12 cellular contexts compared by ENCODE assay signal in genomic region chr12:124007356-124007755, GRCh38. TPM values are rescaled to one million over a fixed set of nuclear protein-coding genes. Genes with fewer than 3 reads are reported as not detected.
DNase-seq lines count a peak whose midpoint lies in the region; ATAC-seq, FAIRE-seq and TF ChIP-seq lines count a peak whose summit lies in the region.
"Had no signal": no experiment of that assay in that cellular context is flagged by ENCODE, and none has a peak within 500 bp of the region (broad histone marks: within the 10 kb centered on the region; RNA-seq: fewer than 3 reads in every experiment).

No MANE protein-coding gene starts in this region.

- H3K36me3 Mint-ChIP-seq in naive thymus-derived CD4-positive, alpha-beta T cell = peaks cover 11 to 20% (median 15%) of the 10 kb centered on the region in 5 donors

- H4K20me1 ChIP-seq in GM12878 (ENCODE audit: control insufficient read depth, insufficient read depth) = no peaks in the 10 kb centered on the region

- RAD21 ChIA-PET in GM12878 (lab: Charles Lee; ENCODE audit: unreplicated experiment) = no interaction called here

- no peaks in the 10 kb centered on the region for H3K27me3 Mint-ChIP-seq in naive thymus-derived CD4-positive, alpha-beta T cell

- CTCF ChIA-PET in GM12878 (lab: Yijun Ruan, JAX) = interaction anchor here (1.1 to 1.6 kb wide), 3 partner anchors 11 to 765 kb away, joined by 3 to 9 read pairs (median 3); no protein-coding TSS in a partner anchor
- CTCF ChIA-PET in naive thymus-derived CD4-positive, alpha-beta T cell (lab: Charles Lee) = no interaction called here

- intact Hi-C loops in right cardiac atrium (cut with DNase I) = no loop called here
- intact Hi-C loops in GM12878 (cut with micrococcal nuclease; ENCODE audit: unreplicated experiment) = no loop called here
- intact Hi-C loops in naive thymus-derived CD4-positive, alpha-beta T cell (cut with micrococcal nuclease) = no loop called here
- intact Hi-C loops in sciatic nerve (cut with DNase I) = no loop called here
- intact Hi-C loops in vagina (cut with DNase I) = no loop called here

- peaks cover 36 to 43% (median 38%) of the 10 kb centered on the region in 7 donors for H3K4me1 Mint-ChIP-seq in naive thymus-derived CD4-positive, alpha-beta T cell

- no peaks in the 10 kb centered on the region for H3K9me3 Mint-ChIP-seq in naive thymus-derived CD4-positive, alpha-beta T cell

- in situ Hi-C loops in GM12878 (cut with MboI) = no loop called here

- peaks cover 16% of the 10 kb centered on the region for H3K36me3 ChIP-seq in cardiac muscle cell
- peaks cover 5 to 14% of the 10 kb centered on the region in 2 experiments; a peak in 3 of 4 replicates for H3K36me3 ChIP-seq in GM12878 (ENCODE audit: control insufficient read depth in 2 of 2, insufficient read depth in 2 of 2, low read length in 1 of 2)
- H3K36me3 ChIP-seq in naive thymus-derived CD4-positive, alpha-beta T cell (ENCODE audit: control insufficient read depth in 2 of 3, insufficient read depth in 3 of 3, low read length in 3 of 3) = peaks cover 0 to 13% (median 0%) of the 10 kb centered on the region in 3 experiments
- peaks cover 0 to 26% of the 10 kb centered on the region in 2 donors for H3K36me3 ChIP-seq in vagina

- H3K4me1 ChIP-seq in cardiac muscle cell (ENCODE audit: low read depth) (peaks cover 29% of the 10 kb centered on the region), right cardiac atrium (ENCODE audit: control insufficient read depth, insufficient read depth, low read length) (peaks cover 22% of the 10 kb centered on the region), GM12878 (ENCODE audit: control insufficient read depth, insufficient read depth, low read length) (peaks cover 14% of the 10 kb centered on the region), vagina (peaks cover 21% of the 10 kb centered on the region)
- H3K4me1 ChIP-seq in naive thymus-derived CD4-positive, alpha-beta T cell (ENCODE audit: control insufficient read depth in 2 of 2, insufficient read depth in 2 of 2, low read length in 2 of 2) = peaks cover 0 to 30% of the 10 kb centered on the region in 2 donors

- TF ChIP-seq POLR2A in GM12878 (IDR thresholded peaks at IDR 0.05; ENCODE audit: low read depth, low read length) (no peak), vagina (IDR thresholded peaks at IDR 0.05) (no peak)

- no peaks in the 10 kb centered on the region; the same call in 1 of the 2 replicates for H3K79me2 ChIP-seq in GM12878 (ENCODE audit: control insufficient read depth, insufficient read depth, low read length)

- H3K27ac Mint-ChIP-seq in naive thymus-derived CD4-positive, alpha-beta T cell = peak overlapping the region in 7 of 9 donors; percentile 3 to 96 (median 57)

- ATAC-seq in right cardiac atrium = no peak
- ATAC-seq in GM12878 = no peak
- ATAC-seq in naive thymus-derived CD4-positive, alpha-beta T cell = no peak
- no peak for ATAC-seq in sciatic nerve
- no peak for ATAC-seq in GM21367 (IDR thresholded peaks at IDR 0.05; ENCODE audit: unreplicated experiment)

- no TSS peak for BruUV-seq in GM12878 (replicated peaks; lab: Mats Ljungman, UMichigan)

- TF ChIP-seq RAD21 in GM12878 (IDR thresholded peaks at IDR 0.05; ENCODE audit: insufficient read depth, low read depth, low read length) = no peak

- SMC1A ChIA-PET in GM12878 (lab: Charles Lee; ENCODE audit: uncharacterized antibody, unreplicated experiment) = interaction anchor here (1.7 kb wide), 1 partner anchor 12 kb away, joined by 3 read pairs; no protein-coding TSS in a partner anchor

- H2AFZ ChIP-seq in GM12878 (ENCODE audit: control insufficient read depth, low read depth, low read length) = no peak overlapping the region

- FAIRE-seq in GM12878 (lab: Jason Lieb, UNC) = no peak
- FAIRE-seq: A204.1, G401.6 had no signal

- no peak overlapping the region for H3K9ac ChIP-seq in GM12878 (ENCODE audit: control insufficient read depth, insufficient read depth, low read length)

- H3K4me3 Mint-ChIP-seq in naive thymus-derived CD4-positive, alpha-beta T cell = peak overlapping the region in 5 of 10 donors; percentile 57 to 79 (median 76)

- WGBS in right cardiac atrium = 77% methylated on average over 7 of the region's 7 CpGs
- WGBS in GM12878 (ENCODE audit: insufficient coverage, insufficient replicate concordance, low lambda C conversion rate, missing lambda C conversion rate) = 99% methylated on average over 7 of the region's 7 CpGs

- H3K27ac ChIP-seq in cardiac muscle cell (peak overlapping the region; percentile 74), right cardiac atrium (ENCODE audit: low read length) (no peak overlapping the region), GM12878 (ENCODE audit: control insufficient read depth, insufficient read depth) (0 out of 2 replicates have a peak overlapping the region, but pooled peaks have one; percentile 73), vagina (no peak overlapping the region)
- no peak overlapping the region for H3K27ac ChIP-seq in naive thymus-derived CD4-positive, alpha-beta T cell (ENCODE audit: low read depth, low read length)

- POLR2A ChIA-PET in GM12878 (lab: Charles Lee) = no interaction called here
- POLR2A ChIA-PET in naive thymus-derived CD4-positive, alpha-beta T cell (lab: Charles Lee) = no interaction called here

- H3K4me3 ChIP-seq in cardiac muscle cell (no peak overlapping the region), right cardiac atrium (ENCODE audit: low read length) (no peak overlapping the region), GM12878 (no peak overlapping the region), vagina (no peak overlapping the region)
- H3K4me3 ChIP-seq in naive thymus-derived CD4-positive, alpha-beta T cell (ENCODE audit: low read length) = no peak overlapping the region

- DNase-seq in cardiac muscle cell (ENCODE audit: low read depth in 1 of 2, low spot score in 1 of 2) = no peak
- no peak for DNase-seq in right cardiac atrium
- no peak for DNase-seq in GM12878 (ENCODE audit: low read depth, low spot score)
- no peak for DNase-seq in naive thymus-derived CD4-positive, alpha-beta T cell
- no peak for DNase-seq in sciatic nerve (ENCODE audit: low spot score)
- DNase-seq in vagina (ENCODE audit: extremely low spot score in 2 of 2) = no peak
- no peak for DNase-seq in T-helper 1 cell
- DNase-seq: NCI-H1417 treated with DMSO at 0.1 percent for 48 hours, NCI-H510A had no signal

- H3K4me2 ChIP-seq in GM12878 (ENCODE audit: control insufficient read depth, insufficient read depth) = no peak overlapping the region

- TF ChIP-seq CTCF in cardiac muscle cell (IDR thresholded peaks at IDR 0.05; ENCODE audit: low read depth, low read length) (no peak), GM12878 (IDR thresholded peaks at IDR 0.05 in 2 of 3, conservative IDR thresholded peaks at IDR 0.05 in 1 of 3; ENCODE audit: control insufficient read depth in 2 of 3, extremely low read depth in 1 of 3, insufficient read depth in 1 of 3, low read depth in 3 of 3, low read length in 3 of 3) (no peak), vagina (IDR thresholded peaks at IDR 0.05) (no peak)

- H3K9me3 ChIP-seq in cardiac muscle cell (ENCODE audit: low read depth) (no peaks in the 10 kb centered on the region), right cardiac atrium (ENCODE audit: control insufficient read depth, low read length) (no peaks in the 10 kb centered on the region), GM12878 (replicated peaks; ENCODE audit: control insufficient read depth, insufficient read depth, low read length) (no peaks in the 10 kb centered on the region), vagina (no peaks in the 10 kb centered on the region)
- no peaks in the 10 kb centered on the region for H3K9me3 ChIP-seq in naive thymus-derived CD4-positive, alpha-beta T cell (ENCODE audit: control insufficient read depth in 2 of 3, low read length in 3 of 3)

- no peak for TF ChIP-seq EP300 in GM12878 (IDR thresholded peaks at IDR 0.05; ENCODE audit: borderline replicate concordance in 1 of 2, control insufficient read depth in 1 of 2, low read depth in 2 of 2, low read length in 2 of 2)

- no peaks in the 10 kb centered on the region for H3K27me3 ChIP-seq in cardiac muscle cell
- no peaks in the 10 kb centered on the region for H3K27me3 ChIP-seq in right cardiac atrium (ENCODE audit: control insufficient read depth, insufficient read depth)
- no peaks in the 10 kb centered on the region for H3K27me3 ChIP-seq in GM12878 (replicated peaks in 1 of 2; ENCODE audit: control insufficient read depth in 2 of 2, insufficient read depth in 2 of 2, low read length in 1 of 2)
- H3K27me3 ChIP-seq in naive thymus-derived CD4-positive, alpha-beta T cell (ENCODE audit: control insufficient read depth in 2 of 2, insufficient read depth in 2 of 2, low read length in 2 of 2) = no peaks in the 10 kb centered on the region
- H3K27me3 ChIP-seq in vagina = no peaks in the 10 kb centered on the region

RNA-seq across cellular contexts. Expression of gene ZNF664, which starts 34.3 kb away (rescaled TPM):
- total RNA-seq in cardiac muscle cell (78.9 and 115 TPM in 2 replicates), right cardiac atrium (10 to 100 TPM; 73.6 to 80.6 (median 77.0) TPM), GM12878 (2014; rRNA removed) (22.4 and 26.6 TPM in 2 replicates), GM12878 (2014; rRNA removed; fragmentation: Illumina TruSeq; extraction: Trizol) (45.1 and 47.8 TPM in 2 replicates), GM12878 (2021) (51.0 and 59.3 TPM in 2 replicates), sciatic nerve (74.6 TPM), vagina (40.5 TPM)
- polyA plus RNA-seq in cardiac muscle cell (40.5 and 43.4 TPM in 2 replicates), right cardiac atrium (50.2 TPM), GM12878 (2011; rRNA removed) (53.2 and 67.8 TPM in 2 replicates), GM12878 (2014; fragmentation: Illumina TruSeq; extraction: Trizol) (65.6 and 70.4 TPM in 2 replicates), GM12878 (2014; fragmentation: Nextera tagmentation; extraction: Ambion mirVana) (1 to 10 TPM; 1.8 to 8.5 TPM), GM12878 (2014; rRNA removed) (30.0 and 39.2 TPM in 2 replicates), GM12878 (2016; fragmentation: Nextera tagmentation; extraction: Ambion mirVana) (10 to 100 TPM; 18.3 to 21.6 TPM)
- 57.8 and 60.9 TPM in 2 replicates for total RNA-seq in GM12878 (2013; cell fraction: nucleolus; rRNA removed)
- polyA plus RNA-seq in GM12878 (2011; ENCODE audit: low read depth) = 17.2 TPM
- polyA plus RNA-seq in GM12878 (2011; cell fraction: cytosol; rRNA removed) = 29.8 and 30.4 TPM in 2 replicates
- polyA plus RNA-seq in GM12878 (2011; cell fraction: nucleus; rRNA removed) = 39.7 and 43.6 TPM in 2 replicates
- 26.4 and 27.4 TPM in 2 replicates for polyA plus RNA-seq in GM12878 (2012)
- 31.5 and 33.5 TPM in 2 replicates for polyA minus RNA-seq in GM12878 (2011; rRNA and poly(A)+ RNA removed)
- 9.9 and 13.8 TPM in 2 replicates for polyA minus RNA-seq in GM12878 (2011; cell fraction: cytosol; rRNA and poly(A)+ RNA removed)
- 37.7 and 52.3 TPM in 2 replicates for polyA minus RNA-seq in GM12878 (2011; cell fraction: nucleus; rRNA and poly(A)+ RNA removed)
- total RNA-seq in naive thymus-derived CD4-positive, alpha-beta T cell = 10 to 100 TPM; 25.0 to 57.5 (median 45.8) TPM
- polyA plus RNA-seq in naive thymus-derived CD4-positive, alpha-beta T cell = 10 to 100 TPM in 1 of 2 donors, 1 to 10 TPM in 1; 7.9 to 11.6 TPM

RNA-seq across cellular contexts. Expression of gene CCDC92, which starts 34.7 kb away (rescaled TPM):
- total RNA-seq in cardiac muscle cell (39.0 and 49.3 TPM in 2 replicates), right cardiac atrium (10 to 100 TPM; 47.5 to 64.4 (median 52.4) TPM), GM12878 (2014; rRNA removed) (2.9 and 4.8 TPM in 2 replicates), GM12878 (2014; rRNA removed; fragmentation: Illumina TruSeq; extraction: Trizol) (3.5 and 3.7 TPM in 2 replicates), GM12878 (2021) (11.8 and 12.8 TPM in 2 replicates), sciatic nerve (49.2 TPM), vagina (21.6 TPM)
- polyA plus RNA-seq in cardiac muscle cell (67.0 and 88.7 TPM in 2 replicates), right cardiac atrium (80.0 TPM), GM12878 (2011; rRNA removed) (0.61 and 0.96 TPM in 2 replicates), GM12878 (2014; fragmentation: Illumina TruSeq; extraction: Trizol) (2.6 and 7.1 TPM in 2 replicates), GM12878 (2014; fragmentation: Nextera tagmentation; extraction: Ambion mirVana) (under 1 TPM; 0.53 to 0.82 TPM), GM12878 (2014; rRNA removed) (9.5 and 10.6 TPM in 2 replicates), GM12878 (2016; fragmentation: Nextera tagmentation; extraction: Ambion mirVana) (1 to 10 TPM; 2.2 to 6.6 TPM)
- 2.6 and 2.7 TPM in 2 replicates for total RNA-seq in GM12878 (2013; cell fraction: nucleolus; rRNA removed)
- polyA plus RNA-seq in GM12878 (2011; ENCODE audit: low read depth) = 4.2 TPM
- polyA plus RNA-seq in GM12878 (2011; cell fraction: cytosol; rRNA removed) = 0.47 and 0.69 TPM in 2 replicates
- 2.0 and 2.1 TPM in 2 replicates for polyA plus RNA-seq in GM12878 (2011; cell fraction: nucleus; rRNA removed)
- polyA plus RNA-seq in GM12878 (2012) = 6.1 and 6.7 TPM in 2 replicates
- 0.44 and 0.46 TPM in 2 replicates for polyA minus RNA-seq in GM12878 (2011; rRNA and poly(A)+ RNA removed)
- polyA minus RNA-seq in GM12878 (2011; cell fraction: cytosol; rRNA and poly(A)+ RNA removed) = 1.2 TPM in 1 of 2 replicates, not detected in the other
- polyA minus RNA-seq in GM12878 (2011; cell fraction: nucleus; rRNA and poly(A)+ RNA removed) = 1.2 and 3.5 TPM in 2 replicates
- 10 to 100 TPM; 17.3 to 24.9 (median 23.0) TPM for total RNA-seq in naive thymus-derived CD4-positive, alpha-beta T cell
- 10 to 100 TPM; 19.0 to 34.4 TPM for polyA plus RNA-seq in naive thymus-derived CD4-positive, alpha-beta T cell

Comparison
In these comparisons a context has a peak if more than half of its experiments do, and no peak if none do; other contexts are left out.
1. H3K27ac ChIP-seq: peak in cardiac muscle cell (single experiment) and GM12878 (single experiment); none in right cardiac atrium (single experiment), naive thymus-derived CD4-positive, alpha-beta T cell (single experiment) and vagina (single experiment).